In the genomic region with DNA sequence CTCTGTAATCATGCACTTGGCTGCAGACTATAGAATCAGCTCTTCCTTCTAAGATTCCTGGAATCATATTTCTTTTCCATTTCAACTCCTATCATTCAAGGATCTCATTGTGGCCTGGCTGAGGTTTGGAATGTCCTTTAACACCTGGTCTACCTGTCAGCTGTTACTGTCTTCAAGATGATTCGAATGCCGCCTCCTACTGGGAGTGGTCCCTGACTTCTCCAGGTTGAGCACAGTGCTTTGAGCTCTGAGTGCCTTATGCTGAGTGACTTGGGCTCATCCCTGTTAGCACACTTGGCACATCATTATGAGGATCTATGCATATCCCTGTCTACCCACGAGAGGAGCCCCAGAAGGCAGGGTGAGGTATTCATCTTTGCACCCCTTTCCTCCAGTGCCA, we compare ENCODE assay signal across 7 cellular contexts.
"Had no signal": no experiment of that assay in that cellular context is flagged by ENCODE, and none has a peak within 500 bp of the region (broad histone marks: within the 10 kb centered on the region; RNA-seq: fewer than 3 reads in every experiment).

No MANE protein-coding gene starts in this region.

- FAIRE-seq: H54, HepG2, K562 had no signal

- H3K4me3 ChIP-seq: K562 had no signal

- H3K27ac ChIP-seq: HL-60 had no signal

- H3K4me3 Mint-ChIP-seq: H9 had no signal

- DNase-seq: GOT3, H9, HCEC 1CT had no signal

- ATAC-seq: HepG2, K562 had no signal

- H3K9me3 Mint-ChIP-seq: H9 had no signal
